ENCODE assay signal across 19 cellular contexts in genomic region chr4:156976147-156976546, GRCh38. TPM values are rescaled to one million over a fixed set of nuclear protein-coding genes. Genes with fewer than 3 reads are reported as not detected.
A peak's percentile ranks its signal among the peaks of the same experiment; 100 is the strongest.
DNase-seq lines count a peak whose midpoint lies in the region; ATAC-seq, FAIRE-seq and TF ChIP-seq lines count a peak whose summit lies in the region.
"Had no signal": no experiment of that assay in that cellular context is flagged by ENCODE, and none has a peak within 500 bp of the region (broad histone marks: within the 10 kb centered on the region; RNA-seq: fewer than 3 reads in every experiment).

No MANE protein-coding gene starts in this region.

- ATAC-seq in GM18907 (IDR thresholded peaks at IDR 0.05; ENCODE audit: unreplicated experiment) (no peak), left lung (no peak)
- no peak for ATAC-seq in stimulated activated naive CD8-positive, alpha-beta T cell treated with anti-CD3 and anti-CD28 coated beads, Interleukin-15, Interleukin-2, amounts not matched to agents 100 U/mL and 50 U/mL, for 24 hours
- ATAC-seq: esophagus mucosa, upper lobe of right lung had no signal

- no peaks in the 10 kb centered on the region for H3K9me3 ChIP-seq in left lung
- H3K9me3 ChIP-seq: upper lobe of right lung had no signal

- intact Hi-C loops in left lung (cut with DNase I), result no loop called here

- no peak overlapping the region for H3K4me3 ChIP-seq in left lung
- H3K4me3 ChIP-seq: BLaER1, upper lobe of right lung had no signal

- no peaks in the 10 kb centered on the region for H3K36me3 ChIP-seq in left lung
- H3K36me3 ChIP-seq: BLaER1, upper lobe of right lung had no signal

- no peak for TF ChIP-seq CTCF in left lung (IDR thresholded peaks at IDR 0.05)

- H3K27ac ChIP-seq in left lung, result no peak overlapping the region
- H3K27ac ChIP-seq: BLaER1, upper lobe of right lung had no signal

- DNase-seq in Daoy (ENCODE audit: low read depth) (peak; percentile 34), RCC 7860 (ENCODE audit: low spot score) (peak; percentile 78), myocyte (ENCODE audit: low read depth) (peak; percentile 84), activated T-cell treated with anti-CD3 and anti-CD28 coated beads for 4 hours (no peak), left lung (no peak)
- DNase-seq in stimulated activated naive CD8-positive, alpha-beta T cell treated with anti-CD3 and anti-CD28 coated beads, Interleukin-15, Interleukin-2, amounts not matched to agents 100 U/mL and 50 U/mL, for 24 hours, result no peak
- DNase-seq: activated CD4-positive, alpha-beta T cell treated with anti-CD3 and anti-CD28 coated beads, Interleukin-2, amount 50 U/mL, for 48 hours; activated effector memory CD4-positive, alpha-beta T cell treated with anti-CD3 and anti-CD28 coated beads, Interleukin-2, amount 50 U/mL, for 16 hours; caudate nucleus; DMS79 treated with DMSO at 0.1 percent for 48 hours; KG1; NCI-H1694 treated with DMSO at 0.1 percent for 48 hours; posterior cingulate gyrus; upper lobe of right lung had no signal

- H3K4me1 ChIP-seq in left lung, result peaks cover 0 to 9% of the 10 kb centered on the region in 2 donors
- H3K4me1 ChIP-seq: BLaER1 had no signal

- peaks cover 0 to 10% of the 10 kb centered on the region in 2 donors for H3K27me3 ChIP-seq in left lung
- H3K27me3 ChIP-seq: BLaER1, upper lobe of right lung had no signal

- FAIRE-seq in RCC 7860 (lab: Jason Lieb, UNC), result peak; percentile 69
- peak; percentile 78 for FAIRE-seq in endometrium (lab: Jason Lieb, UNC)
- FAIRE-seq: GM12892 had no signal

RNA-seq across cellular contexts. Expression of gene PDGFC, which starts 4.5 kb away (rescaled TPM):
- total RNA-seq in Daoy (2014; rRNA removed; shearing (Covaris generic)), result 34.0 and 53.0 TPM in 2 replicates
- total RNA-seq in myocyte (38.0 and 49.5 TPM in 2 replicates), left lung (10 to 100 TPM; 22.4 to 35.7 TPM)
- polyA plus RNA-seq in myocyte (2012), result 91.4 TPM

Comparison
In these comparisons a context has a peak if more than half of its experiments do, and no peak if none do; other contexts are left out.
1. DNase-seq: peak in Daoy (single experiment), RCC 7860 (single experiment) and myocyte (single experiment); none in activated T-cell treated with anti-CD3 and anti-CD28 coated beads for 4 hours (single experiment), left lung (0 of 2) and stimulated activated naive CD8-positive, alpha-beta T cell treated with anti-CD3 and anti-CD28 coated beads, Interleukin-15, Interleukin-2, amounts not matched to agents 100 U/mL and 50 U/mL, for 24 hours (single experiment).